In genomic region chr7:111796671-111797070, GRCh38 we compare ENCODE assay signal across 14 cellular contexts.
A peak's percentile ranks its signal among the peaks of the same experiment; 100 is the strongest.
DNase-seq lines count a peak whose midpoint lies in the region; ATAC-seq, FAIRE-seq and TF ChIP-seq lines count a peak whose summit lies in the region.
"Had no signal": no experiment of that assay in that cellular context is flagged by ENCODE, and none has a peak within 500 bp of the region (broad histone marks: within the 10 kb centered on the region; RNA-seq: fewer than 3 reads in every experiment).

No MANE protein-coding gene starts in this region.

- H3K4me3 ChIP-seq in astrocyte (ENCODE audit: insufficient read depth, low read depth, low read length): no peak overlapping the region
- H3K4me3 ChIP-seq in uterus: no peak overlapping the region
- H3K4me3 ChIP-seq: sigmoid colon had no signal

- TF ChIP-seq CTCF in astrocyte (IDR thresholded peaks at IDR 0.05; ENCODE audit: insufficient read depth, low read depth, low read length): no peak
- TF ChIP-seq CTCF in uterus (IDR thresholded peaks at IDR 0.05): no peak

- no peak for FAIRE-seq in astrocyte (lab: Jason Lieb, UNC)

- H4K20me1 ChIP-seq in astrocyte (ENCODE audit: insufficient read depth, low read length): no peaks in the 10 kb centered on the region

- H3K9me3 Mint-ChIP-seq in astrocyte (ENCODE audit: unreplicated experiment): peaks cover 50% of the 10 kb centered on the region

- H3K36me3 ChIP-seq in astrocyte (ENCODE audit: insufficient read depth, low read length): no peaks in the 10 kb centered on the region
- no peaks in the 10 kb centered on the region for H3K36me3 ChIP-seq in uterus
- H3K36me3 ChIP-seq: sigmoid colon had no signal

- H3K27ac ChIP-seq in astrocyte (ENCODE audit: low read depth, low read length) (no peak overlapping the region), uterus (no peak overlapping the region)
- H3K27ac ChIP-seq: KMS-11, sigmoid colon had no signal

- no peak overlapping the region for H2AFZ ChIP-seq in astrocyte (ENCODE audit: low read depth, low read length)

- DNase-seq in NCI-H748 (lab: John Stamatoyannopoulos, UW; ENCODE audit: unreplicated experiment) (peak; percentile 14), NCI-H748 treated with DMSO at 0.1 percent for 48 hours (lab: John Stamatoyannopoulos, UW) (no peak), HT-29 (ENCODE audit: low spot score) (peak; percentile 17), astrocyte (ENCODE audit: low read depth) (peak; percentile 18), lung microvascular endothelial cell (ENCODE audit: low read depth in 2 of 2) (peak; percentile 8 to 44), uterus (no peak)
- DNase-seq: central memory CD4-positive, alpha-beta T cell; immature natural killer cell; NCI-H510A; sigmoid colon had no signal

- H3K79me2 ChIP-seq in astrocyte (ENCODE audit: insufficient read depth, low read length): no peaks in the 10 kb centered on the region

- H3K27me3 ChIP-seq in astrocyte (ENCODE audit: insufficient read depth, low read length) (no peaks in the 10 kb centered on the region), uterus (no peaks in the 10 kb centered on the region)
- H3K27me3 ChIP-seq: sigmoid colon had no signal

- ATAC-seq in GM21723 (IDR thresholded peaks at IDR 0.05; ENCODE audit: unreplicated experiment) (no peak), HG03280 (IDR thresholded peaks at IDR 0.05; ENCODE audit: unreplicated experiment) (no peak)
- ATAC-seq: activated T-helper 17 cell treated with anti-CD3 and anti-CD28 coated beads, Interleukin-2, amount 50 U/mL, for 72 hours had no signal

- H3K4me2 ChIP-seq in astrocyte (ENCODE audit: low read length): no peak overlapping the region
- H3K4me2 ChIP-seq: KMS-11 had no signal

- intact Hi-C loops in uterus (cut with DNase I; ENCODE audit: low total_unique reads): no loop called here

- H3K9ac ChIP-seq in astrocyte (ENCODE audit: low read length): no peak overlapping the region
- H3K9ac ChIP-seq: KMS-11 had no signal

- H3K36me3 Mint-ChIP-seq in astrocyte (ENCODE audit: low read depth, unreplicated experiment): peaks cover 55% of the 10 kb centered on the region

- H3K4me1 ChIP-seq in astrocyte (ENCODE audit: insufficient read depth, low read length): no peaks in the 10 kb centered on the region
- no peaks in the 10 kb centered on the region for H3K4me1 ChIP-seq in uterus
- H3K4me1 ChIP-seq: sigmoid colon had no signal

- H3K9me3 ChIP-seq in astrocyte (ENCODE audit: insufficient read depth, low read depth, low read length) (peaks cover 27% of the 10 kb centered on the region), uterus (peaks cover 0 to 44% of the 10 kb centered on the region in 2 donors)

- TF ChIP-seq POLR2A in uterus (IDR thresholded peaks at IDR 0.05): no peak

- H3K27me3 Mint-ChIP-seq in astrocyte (ENCODE audit: low read depth, unreplicated experiment): no peaks in the 10 kb centered on the region

- H3K4me1 Mint-ChIP-seq in astrocyte (ENCODE audit: low read depth, unreplicated experiment): no peaks in the 10 kb centered on the region
- H3K4me1 Mint-ChIP-seq: activated T-helper 17 cell treated with anti-CD3 and anti-CD28 coated beads, Interleukin-2, amount 50 U/mL, for 72 hours; immature natural killer cell had no signal

- H3K27ac Mint-ChIP-seq in astrocyte (ENCODE audit: unreplicated experiment): no peak overlapping the region
- H3K27ac Mint-ChIP-seq: activated T-helper 17 cell treated with anti-CD3 and anti-CD28 coated beads, Interleukin-2, amount 50 U/mL, for 72 hours; immature natural killer cell had no signal

- no peak overlapping the region for H3K4me3 Mint-ChIP-seq in astrocyte (ENCODE audit: unreplicated experiment)
- H3K4me3 Mint-ChIP-seq: activated T-helper 17 cell treated with anti-CD3 and anti-CD28 coated beads, Interleukin-2, amount 50 U/mL, for 72 hours; immature natural killer cell had no signal

Comparison
In these comparisons a context has a peak if more than half of its experiments do, and no peak if none do; other contexts are left out.
1. DNase-seq: peak in NCI-H748 (single experiment), HT-29 (single experiment), astrocyte (single experiment) and lung microvascular endothelial cell (2 of 2); none in NCI-H748 treated with DMSO at 0.1 percent for 48 hours (single experiment) and uterus (0 of 2).